ENCODE assay signal across 8 cellular contexts in genomic region chr12:92702754-92703679, GRCh38.
DNase-seq lines count a peak whose midpoint lies in the region; ATAC-seq and TF ChIP-seq lines count a peak whose summit lies in the region.

Gene PLEKHG7 (plus strand): TSS chr12:92702989. CDS start chr12:92706632, 3,643 bp downstream.

- no peaks in the 10 kb centered on the region for H3K36me3 ChIP-seq in muscle layer of duodenum (ENCODE audit: control insufficient read depth in 1 of 2, insufficient read depth in 2 of 2, low read length in 2 of 2)

- H3K9me3 ChIP-seq in muscle layer of duodenum (ENCODE audit: control insufficient read depth in 1 of 2, low read length in 2 of 2), result no peaks in the 10 kb centered on the region

- peak within 1 kb of the TSS in 1 of 2 donors; percentile 55 for H3K4me3 ChIP-seq in muscle layer of duodenum (ENCODE audit: low read depth in 1 of 2, low read length in 2 of 2)
- H3K4me3 ChIP-seq in coronary artery, result no peak within 1 kb of the TSS

- ATAC-seq in GM18858 (IDR thresholded peaks at IDR 0.05; ENCODE audit: unreplicated experiment), result peak; percentile 95
- peak; percentile 88 for ATAC-seq in HG02588 (IDR thresholded peaks at IDR 0.05; ENCODE audit: unreplicated experiment)

- no peaks in the 10 kb centered on the region for H3K27me3 ChIP-seq in muscle layer of duodenum (ENCODE audit: low read depth, low read length)

- peak within 1 kb of the TSS; percentile 84 for H3K27ac ChIP-seq in muscle layer of duodenum (ENCODE audit: low read length)
- H3K27ac ChIP-seq in coronary artery, result no peak within 1 kb of the TSS

- TF ChIP-seq CTCF in coronary artery (IDR thresholded peaks at IDR 0.05), result no peak

- peak; percentile 91 to 92 for DNase-seq in NCI-H526 (lab: John Stamatoyannopoulos, UW)
- no peak for DNase-seq in coronary artery (ENCODE audit: low spot score)
- DNase-seq in HUDEP-2 (lab: John Stamatoyannopoulos, UW; ENCODE audit: unreplicated experiment in 76 of 76), result no peak
- DNase-seq in cerebellar nuclear complex (lab: John Stamatoyannopoulos, UW), result no peak
- DNase-seq in T-helper 2 cell, result no peak

- H3K4me1 ChIP-seq in muscle layer of duodenum (ENCODE audit: control insufficient read depth in 1 of 2, insufficient read depth in 2 of 2, low read length in 2 of 2), result no peaks in the 10 kb centered on the region

Comparison
In these comparisons a context has a peak if more than half of its experiments do, and no peak if none do; other contexts are left out.
1. DNase-seq: peak in NCI-H526 (2 of 2); none in coronary artery (single experiment), HUDEP-2 (0 of 76), cerebellar nuclear complex (0 of 2) and T-helper 2 cell (0 of 5).